Comparison of ENCODE assay signal across 27 cellular contexts in genomic region chr14:102532204-102532658, GRCh38. TPM values are rescaled to one million over a fixed set of nuclear protein-coding genes. Genes with fewer than 3 reads are reported as not detected.
A peak's percentile ranks its signal among the peaks of the same experiment; 100 is the strongest.
DNase-seq lines count a peak whose midpoint lies in the region; ATAC-seq, FAIRE-seq and TF ChIP-seq lines count a peak whose summit lies in the region.
"Had no signal": no experiment of that assay in that cellular context is flagged by ENCODE, and none has a peak within 500 bp of the region (broad histone marks: within the 10 kb centered on the region; RNA-seq: fewer than 3 reads in every experiment).

No MANE protein-coding gene starts in this region.

- no peak overlapping the region for H3K4ac ChIP-seq in trophoblast cell (ENCODE audit: low read depth, low read length)

- no peak overlapping the region for H3K4me2 ChIP-seq in trophoblast cell (ENCODE audit: low read length)
- H3K4me2 ChIP-seq: GM23338 had no signal

- no peak overlapping the region for H4K12ac ChIP-seq in trophoblast cell (ENCODE audit: low read depth, low read length)

- no peak overlapping the region for H2AFZ ChIP-seq in trophoblast cell (ENCODE audit: insufficient read depth, low read length, poor library complexity)

- no peaks in the 10 kb centered on the region for H3K79me2 ChIP-seq in trophoblast cell (ENCODE audit: control insufficient read depth, insufficient read depth, low read length, poor library complexity)

- H2BK12ac ChIP-seq in trophoblast cell (ENCODE audit: low read length) = no peak overlapping the region

- H3K79me1 ChIP-seq in trophoblast cell (ENCODE audit: low read length) = no peaks in the 10 kb centered on the region

- H4K8ac ChIP-seq in trophoblast cell (ENCODE audit: low read depth, low read length) = no peak overlapping the region

- peaks cover 0 to 2% of the 10 kb centered on the region in 2 donors for H3K4me1 ChIP-seq in esophagus (ENCODE audit: control insufficient read depth in 2 of 2, insufficient read depth in 2 of 2, low read length in 1 of 2)
- no peaks in the 10 kb centered on the region for H3K4me1 ChIP-seq in trophoblast cell (ENCODE audit: control insufficient read depth in 1 of 2, insufficient read depth in 2 of 2, low read length in 2 of 2)
- H3K4me1 ChIP-seq: ascending aorta, esophagus muscularis mucosa, testis, vagina had no signal

- no peak overlapping the region for H2BK5ac ChIP-seq in trophoblast cell (ENCODE audit: low read depth, low read length, poor library complexity)

- H3K9me3 ChIP-seq in esophagus (ENCODE audit: control insufficient read depth in 2 of 2, insufficient read depth in 1 of 2, low read depth in 1 of 2, low read length in 1 of 2) (no peaks in the 10 kb centered on the region), trophoblast cell (ENCODE audit: insufficient read depth, low read depth, low read length) (no peaks in the 10 kb centered on the region)
- H3K9me3 ChIP-seq: ascending aorta, esophagus muscularis mucosa, testis, vagina had no signal

- H3K27ac ChIP-seq in esophagus (ENCODE audit: low read depth in 2 of 2, low read length in 1 of 2) = peak overlapping the region; percentile 75 to 98
- no peak overlapping the region for H3K27ac ChIP-seq in trophoblast cell (ENCODE audit: low read depth, low read length)
- H3K27ac ChIP-seq: ascending aorta, esophagus muscularis mucosa, testis had no signal

- H3K9ac ChIP-seq in trophoblast cell (ENCODE audit: low read length) = no peak overlapping the region

- no peak for FAIRE-seq in GM12892 (lab: Jason Lieb, UNC)
- FAIRE-seq: GM12891, GM19239 had no signal

- ATAC-seq in HG03442 (IDR thresholded peaks at IDR 0.05; ENCODE audit: unreplicated experiment) = no peak
- ATAC-seq: activated CD8-positive, alpha-beta memory T cell treated with anti-CD3 and anti-CD28 coated beads, Interleukin-2, amount 10 ng/mL, durations not matched to agents 7 days and 5 days; GM23338; stimulated activated memory B cell treated with anti-CD40 and anti-IgM and Interleukin-4, amounts not matched to agents 10 μg/mL and 1 μg/mL and 100 μg/mL, for 72 hours; T-cell had no signal

- H3K18ac ChIP-seq in trophoblast cell (ENCODE audit: low read length) = no peak overlapping the region

- 58% methylated on average over 3 of the region's 3 CpGs for WGBS in esophagus, 2 donors
- WGBS in trophoblast cell (ENCODE audit: extremely low coverage, insufficient coverage, insufficient read length) = no CpG with 5 or more reads among the region's 3 CpGs

- TF ChIP-seq POLR2A in GM12892 (IDR thresholded peaks at IDR 0.05; ENCODE audit: low read depth, low read length) = no peak

- no peaks in the 10 kb centered on the region for H3K27me3 ChIP-seq in esophagus (ENCODE audit: control insufficient read depth in 1 of 2, insufficient read depth in 2 of 2, low read length in 2 of 2)
- no peaks in the 10 kb centered on the region for H3K27me3 ChIP-seq in trophoblast cell (ENCODE audit: insufficient read depth, low read length)
- H3K27me3 ChIP-seq: ascending aorta, esophagus muscularis mucosa, testis, vagina had no signal

- no peak overlapping the region for H3K14ac ChIP-seq in trophoblast cell (ENCODE audit: low read length)

- DNase-seq in HCEC 1CT (peak; percentile 15), RKO (ENCODE audit: low spot score) (peak; percentile 42), trophoblast cell (peak; percentile 79 to 92), GM12892 (ENCODE audit: insufficient read length) (no peak), CD1c-positive myeloid dendritic cell (ENCODE audit: extremely low spot score) (no peak)
- DNase-seq: activated CD4-positive, alpha-beta T cell treated with anti-CD3 and anti-CD28 coated beads for 4 hours; activated CD8-positive, alpha-beta memory T cell treated with anti-CD3 and anti-CD28 coated beads, Interleukin-2, amount 10 ng/mL, durations not matched to agents 7 days and 5 days; activated naive CD4-positive, alpha-beta T cell treated with anti-CD3 and anti-CD28 coated beads, Interleukin-2, amount 50 U/mL, for 16 hours; AML-193; COR-L47; DMS79 treated with DMSO at 0.1 percent for 48 hours; KBM-7; MV-4-11; NCI-H1694; OCI-M1; stimulated activated CD4-positive, alpha-beta T cell treated with anti-CD3 and anti-CD28 coated beads, Interleukin-1b, Interleukin-23, amount 100 ng/mL, for 48 hours; T-cell; testis had no signal

- no peak overlapping the region for H4K91ac ChIP-seq in trophoblast cell (ENCODE audit: low read depth, low read length)

- H3K4me3 ChIP-seq in esophagus (ENCODE audit: low read depth in 1 of 2, low read length in 2 of 2) = no peak overlapping the region
- no peak overlapping the region for H3K4me3 ChIP-seq in trophoblast cell (ENCODE audit: low read depth, low read length)
- H3K4me3 ChIP-seq: ascending aorta, esophagus muscularis mucosa, GM23338, testis, vagina had no signal

- H2AK5ac ChIP-seq in trophoblast cell (ENCODE audit: low read length) = no peak overlapping the region

- H2BK120ac ChIP-seq in trophoblast cell (ENCODE audit: insufficient read depth, low read length, poor library complexity) = no peak overlapping the region

- H3K36me3 ChIP-seq in esophagus (ENCODE audit: control insufficient read depth in 2 of 2, insufficient read depth in 2 of 2, low read length in 1 of 2) (no peaks in the 10 kb centered on the region), trophoblast cell (ENCODE audit: control insufficient read depth in 1 of 2, insufficient read depth in 2 of 2, low read length in 2 of 2) (no peaks in the 10 kb centered on the region)
- H3K36me3 ChIP-seq: ascending aorta, esophagus muscularis mucosa, vagina had no signal

- no peak overlapping the region for H3K23ac ChIP-seq in trophoblast cell (ENCODE audit: low read length)

RNA-seq across cellular contexts. Expression of gene ANKRD9, which starts 22.7 kb away (rescaled TPM):
- polyA plus RNA-seq in esophagus = 10 to 100 TPM; 12.5 to 12.9 TPM
- polyA plus RNA-seq in trophoblast cell (2013) = 9.8 and 10.1 TPM in 2 replicates
- 3.3 TPM for polyA plus RNA-seq in GM12892 (2012; ENCODE audit: missing spikeins)

Comparison
In these comparisons a context has a peak if more than half of its experiments do, and no peak if none do; other contexts are left out.
1. DNase-seq: peak in HCEC 1CT (single experiment), RKO (single experiment) and trophoblast cell (2 of 2); none in GM12892 (single experiment) and CD1c-positive myeloid dendritic cell (single experiment).